Comparison of ENCODE assay signal across 22 cellular contexts in genomic region chr7:111107989-111108388, GRCh38. TPM values are rescaled to one million over a fixed set of nuclear protein-coding genes. Genes with fewer than 3 reads are reported as not detected.
DNase-seq lines count a peak whose midpoint lies in the region; ATAC-seq, FAIRE-seq and TF ChIP-seq lines count a peak whose summit lies in the region.
"Had no signal": no experiment of that assay in that cellular context is flagged by ENCODE, and none has a peak within 500 bp of the region (broad histone marks: within the 10 kb centered on the region; RNA-seq: fewer than 3 reads in every experiment).

No MANE protein-coding gene starts in this region.

- no peaks in the 10 kb centered on the region for H3K9me3 Mint-ChIP-seq in activated CD4-positive, alpha-beta memory T cell treated with anti-CD3 and anti-CD28 coated beads for 36 hours
- H3K9me3 Mint-ChIP-seq: activated CD4-positive, alpha-beta T cell treated with anti-CD3 and anti-CD28 coated beads, Interleukin-2, amount 10 ng/mL, durations not matched to agents 7 days and 5 days; activated naive CD4-positive, alpha-beta T cell treated with anti-CD3 and anti-CD28 coated beads, Interleukin-2, amount 50 U/mL, for 24 hours; dendritic cell treated with granulocyte-macrophage colony-stimulating factor and Interleukin-4, amounts not matched to agents 40 ng/mL and 50 ng/mL, for 4 days had no signal

- TF ChIP-seq CTCF in HEK293 (tag by site-specific recombination; IDR thresholded peaks at IDR 0.05): no peak
- TF ChIP-seq CTCF in kidney (IDR thresholded peaks at IDR 0.05; ENCODE audit: borderline replicate concordance, extremely low read depth, insufficient read depth): no peak

- POLR2A ChIA-PET in HEK293 (lab: Yijun Ruan, JAX): no interaction called here
- POLR2A ChIA-PET in activated CD4-positive, alpha-beta memory T cell treated with anti-CD3 and anti-CD28 coated beads for 36 hours (lab: Charles Lee): interaction anchor here (1.0 kb wide), 1 partner anchor 15 kb away, joined by 3 read pairs; no protein-coding TSS in a partner anchor

- FAIRE-seq in kidney (lab: Jason Lieb, UNC): no peak
- FAIRE-seq: endothelial cell of umbilical vein had no signal

- no peaks in the 10 kb centered on the region for H3K36me3 Mint-ChIP-seq in activated CD4-positive, alpha-beta memory T cell treated with anti-CD3 and anti-CD28 coated beads for 36 hours

- no peaks in the 10 kb centered on the region for H3K27me3 Mint-ChIP-seq in activated CD4-positive, alpha-beta memory T cell treated with anti-CD3 and anti-CD28 coated beads for 36 hours
- H3K27me3 Mint-ChIP-seq: activated CD4-positive, alpha-beta T cell treated with anti-CD3 and anti-CD28 coated beads, Interleukin-2, amount 10 ng/mL, durations not matched to agents 7 days and 5 days; activated naive CD4-positive, alpha-beta T cell treated with anti-CD3 and anti-CD28 coated beads, Interleukin-2, amount 50 U/mL, for 24 hours; dendritic cell treated with granulocyte-macrophage colony-stimulating factor and Interleukin-4, amounts not matched to agents 40 ng/mL and 50 ng/mL, for 4 days had no signal

- H3K9ac ChIP-seq in kidney (ENCODE audit: low read length in 2 of 2): no peak overlapping the region
- H3K9ac ChIP-seq: BLaER1 had no signal

- no peak overlapping the region for H3K4me3 Mint-ChIP-seq in activated CD4-positive, alpha-beta memory T cell treated with anti-CD3 and anti-CD28 coated beads for 36 hours
- H3K4me3 Mint-ChIP-seq: activated CD4-positive, alpha-beta T cell treated with anti-CD3 and anti-CD28 coated beads, Interleukin-2, amount 10 ng/mL, durations not matched to agents 7 days and 5 days; activated naive CD4-positive, alpha-beta T cell treated with anti-CD3 and anti-CD28 coated beads, Interleukin-2, amount 50 U/mL, for 24 hours; dendritic cell treated with granulocyte-macrophage colony-stimulating factor and Interleukin-4, amounts not matched to agents 40 ng/mL and 50 ng/mL, for 4 days had no signal

- no peak overlapping the region for H3K27ac Mint-ChIP-seq in activated CD4-positive, alpha-beta memory T cell treated with anti-CD3 and anti-CD28 coated beads for 36 hours
- H3K27ac Mint-ChIP-seq: activated CD4-positive, alpha-beta T cell treated with anti-CD3 and anti-CD28 coated beads, Interleukin-2, amount 10 ng/mL, durations not matched to agents 7 days and 5 days; activated naive CD4-positive, alpha-beta T cell treated with anti-CD3 and anti-CD28 coated beads, Interleukin-2, amount 50 U/mL, for 24 hours; dendritic cell treated with granulocyte-macrophage colony-stimulating factor and Interleukin-4, amounts not matched to agents 40 ng/mL and 50 ng/mL, for 4 days had no signal

- no peak for ATAC-seq in HG02623 (IDR thresholded peaks at IDR 0.05; ENCODE audit: unreplicated experiment)
- ATAC-seq: Panc1 had no signal

- H3K4me3 ChIP-seq in HEK293 (ENCODE audit: low read depth, low read length) (no peak overlapping the region), kidney (ENCODE audit: low read length in 2 of 2) (no peak overlapping the region)
- H3K4me3 ChIP-seq: BLaER1, prostate gland, smooth muscle cell, suprapubic skin had no signal

- no peaks in the 10 kb centered on the region for H3K36me3 ChIP-seq in HEK293 (ENCODE audit: control insufficient read depth in 2 of 2, insufficient read depth in 1 of 2, low read length in 2 of 2)
- H3K36me3 ChIP-seq in kidney (ENCODE audit: control insufficient read depth in 1 of 2, insufficient read depth in 2 of 2, low read length in 2 of 2): no peaks in the 10 kb centered on the region
- H3K36me3 ChIP-seq: BLaER1, prostate gland, suprapubic skin had no signal

- H3K4me1 Mint-ChIP-seq in activated CD4-positive, alpha-beta memory T cell treated with anti-CD3 and anti-CD28 coated beads for 36 hours (ENCODE audit: low read depth): peaks cover 12% of the 10 kb centered on the region

- DNase-seq in DMS 273 treated with DMSO at 0.1 percent for 48 hours (lab: John Stamatoyannopoulos, UW): peak; percentile 34
- peak; percentile 52 for DNase-seq in NCI-H748 treated with DMSO at 0.1 percent for 48 hours (lab: John Stamatoyannopoulos, UW)
- DNase-seq in kidney: peak; percentile 10
- no peak for DNase-seq in HUDEP-2 (lab: John Stamatoyannopoulos, UW; ENCODE audit: unreplicated experiment in 76 of 76)
- DNase-seq in activated CD4-positive, alpha-beta memory T cell treated with anti-CD3 and anti-CD28 coated beads for 36 hours: no peak
- DNase-seq: activated CD4-positive, alpha-beta T cell treated with anti-CD3 and anti-CD28 coated beads, Interleukin-2, amount 10 ng/mL, durations not matched to agents 7 days and 5 days; activated T-cell treated with anti-CD3 and anti-CD28 coated beads, Interleukin-2, amount 50 U/mL, for 1 hour; hippocampal formation; Kasumi-1; NCI-H1694 treated with DMSO at 0.1 percent for 48 hours; NCI-H526 treated with DMSO at 0.1 percent for 48 hours; stimulated activated CD4-positive, alpha-beta T cell treated with anti-CD3 and anti-CD28 coated beads, Interleukin-4, amount 100 ng/mL, for 4 hours had no signal

- intact Hi-C loops in kidney (cut with DNase I): no loop called here
- intact Hi-C loops in activated CD4-positive, alpha-beta memory T cell treated with anti-CD3 and anti-CD28 coated beads for 36 hours (cut with micrococcal nuclease): no loop called here

- H3K4me1 ChIP-seq in HEK293 (ENCODE audit: control insufficient read depth, insufficient read depth, low read length) (no peaks in the 10 kb centered on the region), kidney (ENCODE audit: control insufficient read depth in 1 of 2, insufficient read depth in 1 of 2, low read depth in 1 of 2, low read length in 2 of 2) (no peaks in the 10 kb centered on the region)
- H3K4me1 ChIP-seq: prostate gland had no signal

- H3K27ac ChIP-seq in HEK293 (ENCODE audit: extremely low read depth, low read depth, low read length) (no peak overlapping the region), kidney (ENCODE audit: low read depth in 2 of 2, low read length in 2 of 2) (no peak overlapping the region)
- H3K27ac ChIP-seq: BLaER1, prostate gland, suprapubic skin had no signal

- no peaks in the 10 kb centered on the region for H3K9me3 ChIP-seq in HEK293 (ENCODE audit: control insufficient read depth, insufficient read depth, low read depth, low read length)
- H3K9me3 ChIP-seq in kidney (ENCODE audit: control insufficient read depth in 1 of 2, low read length in 2 of 2): no peaks in the 10 kb centered on the region
- H3K9me3 ChIP-seq: BLaER1, prostate gland, suprapubic skin had no signal

- CTCF ChIA-PET in HEK293 (lab: Yijun Ruan, JAX): no interaction called here
- CTCF ChIA-PET in activated CD4-positive, alpha-beta memory T cell treated with anti-CD3 and anti-CD28 coated beads for 36 hours (lab: Charles Lee): no interaction called here

TF ChIP-seq in HEK293, 187 proteins besides CTCF, POLR2A, EP300 and RAD21:
- TF ChIP-seq PRDM6 (tag by site-specific recombination; IDR thresholded peaks at IDR 0.05): 0 out of 2 replicates have a peak, but pooled peaks have one; percentile 6
- no peak for TF ChIP-seq ZNF23 (tag by site-specific recombination; IDR thresholded peaks at IDR 0.05; ENCODE audit: borderline replicate concordance)
- no peak for TF ChIP-seq ZNF37A (tag by site-specific recombination; IDR thresholded peaks at IDR 0.05)
- no peak for TF ChIP-seq MZF1 (tag by site-specific recombination; IDR thresholded peaks at IDR 0.05; ENCODE audit: borderline replicate concordance)
- peak; percentile 50; the same call in 1 of the 2 replicates for TF ChIP-seq FEZF1 (tag by site-specific recombination; IDR thresholded peaks at IDR 0.05)

RNA-seq across cellular contexts. Expression of gene LRRN3, which starts 17.1 kb away (rescaled TPM):
- 1.1 TPM for total RNA-seq in kidney
- 0.54 TPM for polyA plus RNA-seq in kidney (ENCODE audit: insufficient read depth, low read depth, low replicate concordance)
- 1 to 10 TPM; 4.0 to 4.4 TPM for total RNA-seq in activated CD4-positive, alpha-beta memory T cell treated with anti-CD3 and anti-CD28 coated beads for 36 hours
- total RNA-seq: endothelial cell of umbilical vein had no signal
- polyA plus RNA-seq: endothelial cell of umbilical vein had no signal

Comparison
In these comparisons a context has a peak if more than half of its experiments do, and no peak if none do; other contexts are left out.
1. DNase-seq: peak in DMS 273 treated with DMSO at 0.1 percent for 48 hours (single experiment), NCI-H748 treated with DMSO at 0.1 percent for 48 hours (single experiment) and kidney (single experiment); none in HUDEP-2 (0 of 76) and activated CD4-positive, alpha-beta memory T cell treated with anti-CD3 and anti-CD28 coated beads for 36 hours (single experiment).